In genomic region chr7:150451833-150452431, GRCh38 we compare ENCODE assay signal across 9 cellular contexts. TPM values are rescaled to one million over a fixed set of nuclear protein-coding genes. Genes with fewer than 3 reads are reported as not detected.
DNase-seq lines count a peak whose midpoint lies in the region; ATAC-seq and TF ChIP-seq lines count a peak whose summit lies in the region.
"Had no signal": no experiment of that assay in that cellular context is flagged by ENCODE, and none has a peak within 500 bp of the region (broad histone marks: within the 10 kb centered on the region; RNA-seq: fewer than 3 reads in every experiment).

No MANE protein-coding gene starts in this region.

- peaks cover 0 to 2% (median 0%) of the 10 kb centered on the region in 3 donors for H3K9me3 ChIP-seq in skeletal muscle tissue (ENCODE audit: control insufficient read depth in 3 of 3, low read length in 3 of 3)
- no peaks in the 10 kb centered on the region; the same call in 1 of the 2 replicates for H3K9me3 ChIP-seq in SJCRH30 (replicated peaks)

- intact Hi-C loops in activated CD4-positive, alpha-beta T cell treated with anti-CD3 and anti-CD28 coated beads, Interleukin-2, amount 10 ng/mL, durations not matched to agents 24 days and 14 days (cut with micrococcal nuclease): loop anchor here (1.0 to 2.0 kb wide), 7 partner anchors 13 to 233 kb away; partner anchors contain the start of gene GIMAP2

- H3K36me3 ChIP-seq in GM06990 (ENCODE audit: control insufficient read depth, insufficient read depth, low read length) (no peaks in the 10 kb centered on the region; the same call in 1 of the 2 replicates), skeletal muscle tissue (ENCODE audit: control insufficient read depth in 3 of 3, insufficient read depth in 3 of 3, low read length in 3 of 3) (no peaks in the 10 kb centered on the region), SJCRH30 (no peaks in the 10 kb centered on the region)

- no peaks in the 10 kb centered on the region for H3K27me3 Mint-ChIP-seq in activated CD4-positive, alpha-beta T cell treated with anti-CD3 and anti-CD28 coated beads, Interleukin-2, amount 10 ng/mL, durations not matched to agents 24 days and 14 days
- H3K27me3 Mint-ChIP-seq in endothelial cell (ENCODE audit: unreplicated experiment): peaks cover 9% of the 10 kb centered on the region

- peak overlapping the region; percentile 58 to 82 (median 79) for H3K9ac ChIP-seq in skeletal muscle tissue (ENCODE audit: low read depth in 1 of 3, low read length in 3 of 3)

- no peaks in the 10 kb centered on the region for H3K27me3 ChIP-seq in GM06990 (replicated peaks; ENCODE audit: control insufficient read depth, insufficient read depth, low read length)
- H3K27me3 ChIP-seq in skeletal muscle tissue (ENCODE audit: control insufficient read depth in 3 of 3, insufficient read depth in 3 of 3, low read length in 3 of 3): peaks cover 17 to 18% (median 18%) of the 10 kb centered on the region in 3 donors
- peaks cover 43% of the 10 kb centered on the region for H3K27me3 ChIP-seq in SJCRH30

- H3K4me1 ChIP-seq in skeletal muscle tissue (ENCODE audit: control insufficient read depth in 3 of 3, insufficient read depth in 3 of 3, low read length in 3 of 3): peaks cover 0 to 10% (median 4%) of the 10 kb centered on the region in 3 donors
- peaks cover 10% of the 10 kb centered on the region for H3K4me1 ChIP-seq in SJCRH30

- peak overlapping the region; percentile 100 for H3K4me3 Mint-ChIP-seq in activated CD4-positive, alpha-beta T cell treated with anti-CD3 and anti-CD28 coated beads, Interleukin-2, amount 10 ng/mL, durations not matched to agents 24 days and 14 days
- peak overlapping the region; percentile 98 for H3K4me3 Mint-ChIP-seq in endothelial cell (ENCODE audit: unreplicated experiment)

- H3K27ac ChIP-seq in skeletal muscle tissue (ENCODE audit: low read depth, low read length) (peak overlapping the region; percentile 72), SJCRH30 (no peak overlapping the region)

- no peak for ATAC-seq in HG02610 (IDR thresholded peaks at IDR 0.05; ENCODE audit: unreplicated experiment)

- peaks cover 11% of the 10 kb centered on the region for H3K9me3 Mint-ChIP-seq in activated CD4-positive, alpha-beta T cell treated with anti-CD3 and anti-CD28 coated beads, Interleukin-2, amount 10 ng/mL, durations not matched to agents 24 days and 14 days
- H3K9me3 Mint-ChIP-seq in endothelial cell (ENCODE audit: unreplicated experiment): peaks cover 13% of the 10 kb centered on the region

- TF ChIP-seq CTCF in GM06990 (IDR thresholded peaks at IDR 0.05; ENCODE audit: insufficient read depth, low read length, poor library complexity, severe bottlenecking): no peak
- TF ChIP-seq CTCF in endothelial cell (IDR thresholded peaks at IDR 0.05; ENCODE audit: unreplicated experiment): no peak

- H3K36me3 Mint-ChIP-seq in activated CD4-positive, alpha-beta T cell treated with anti-CD3 and anti-CD28 coated beads, Interleukin-2, amount 10 ng/mL, durations not matched to agents 24 days and 14 days (ENCODE audit: low read depth): peaks cover 45% of the 10 kb centered on the region
- peaks cover 59% of the 10 kb centered on the region for H3K36me3 Mint-ChIP-seq in endothelial cell (ENCODE audit: low read depth, unreplicated experiment)

- H3K4me1 Mint-ChIP-seq in activated CD4-positive, alpha-beta T cell treated with anti-CD3 and anti-CD28 coated beads, Interleukin-2, amount 10 ng/mL, durations not matched to agents 24 days and 14 days: peaks cover 62% of the 10 kb centered on the region
- H3K4me1 Mint-ChIP-seq in endothelial cell (ENCODE audit: unreplicated experiment): peaks cover 73% of the 10 kb centered on the region

- DNase-seq in GM06990 (ENCODE audit: extremely low read depth, insufficient read length) (no peak), endothelial cell (ENCODE audit: low spot score) (no peak), SJCRH30 (no peak), GF-D8 (lab: John Stamatoyannopoulos, UW) (no peak), HUDEP-2 (lab: John Stamatoyannopoulos, UW; ENCODE audit: unreplicated experiment in 76 of 76) (no peak)
- DNase-seq in activated CD4-positive, alpha-beta T cell treated with anti-CD3 and anti-CD28 coated beads, Interleukin-2, amount 10 ng/mL, durations not matched to agents 24 days and 14 days: peak; percentile 74
- DNase-seq: cerebellar nuclear complex had no signal

- H3K4me3 ChIP-seq in GM06990 (replicated peaks; ENCODE audit: low read depth, low read length) (peak overlapping the region; percentile 67), skeletal muscle tissue (ENCODE audit: low read length in 3 of 3) (peak overlapping the region; percentile 68 to 79 (median 74)), SJCRH30 (no peak overlapping the region)

- peak overlapping the region; percentile 98 for H3K27ac Mint-ChIP-seq in activated CD4-positive, alpha-beta T cell treated with anti-CD3 and anti-CD28 coated beads, Interleukin-2, amount 10 ng/mL, durations not matched to agents 24 days and 14 days
- H3K27ac Mint-ChIP-seq in endothelial cell (ENCODE audit: unreplicated experiment): peak overlapping the region; percentile 87

RNA-seq across cellular contexts. Expression of gene GIMAP8, which starts 1.5 kb away (rescaled TPM):
- total RNA-seq in activated CD4-positive, alpha-beta T cell treated with anti-CD3 and anti-CD28 coated beads, Interleukin-2, amount 10 ng/mL, durations not matched to agents 24 days and 14 days: 7.9 and 8.5 TPM in 2 replicates
- total RNA-seq in endothelial cell (ENCODE audit: unreplicated experiment) (143 TPM), skeletal muscle tissue (12.0 TPM)
- not detected in 2 replicates for total RNA-seq in SJCRH30 (2014; rRNA removed; shearing (Covaris generic))

Comparison
In these comparisons a context has a peak if more than half of its experiments do, and no peak if none do; other contexts are left out.
1. RNA of gene GIMAP8, which starts 1.5 kb away (total RNA-seq): 143 TPM in endothelial cell (single experiment); 12.0 TPM in skeletal muscle tissue (single experiment), 7.9 to 8.5 TPM in activated CD4-positive, alpha-beta T cell treated with anti-CD3 and anti-CD28 coated beads, Interleukin-2, amount 10 ng/mL, durations not matched to agents 24 days and 14 days and not detected in SJCRH30; every median in the first group is over 10 times any median in the second.